ENCODE assay signal across 11 cellular contexts in genomic region chr19:2984196-2984490, GRCh38. TPM values are rescaled to one million over a fixed set of nuclear protein-coding genes. Genes with fewer than 3 reads are reported as not detected.
A peak's percentile ranks its signal among the peaks of the same experiment; 100 is the strongest.
DNase-seq lines count a peak whose midpoint lies in the region; ATAC-seq, FAIRE-seq and TF ChIP-seq lines count a peak whose summit lies in the region.
"Had no signal": no experiment of that assay in that cellular context is flagged by ENCODE, and none has a peak within 500 bp of the region (broad histone marks: within the 10 kb centered on the region; RNA-seq: fewer than 3 reads in every experiment).

No MANE protein-coding gene starts in this region.

- H3K9me3 Mint-ChIP-seq in type B pancreatic cell: no peaks in the 10 kb centered on the region
- H3K9me3 Mint-ChIP-seq in activated CD4-positive, alpha-beta memory T cell treated with anti-CD3 and anti-CD28 coated beads for 36 hours: no peaks in the 10 kb centered on the region

- H3K27me3 Mint-ChIP-seq in type B pancreatic cell: peaks cover 14% of the 10 kb centered on the region
- peaks cover 13% of the 10 kb centered on the region for H3K27me3 Mint-ChIP-seq in activated CD4-positive, alpha-beta memory T cell treated with anti-CD3 and anti-CD28 coated beads for 36 hours

- H3K36me3 ChIP-seq in SK-N-SH (replicated peaks in 1 of 2; ENCODE audit: control insufficient read depth in 1 of 2, insufficient read depth in 2 of 2, low read length in 1 of 2): no peaks in the 10 kb centered on the region
- H3K36me3 ChIP-seq in K562 (ENCODE audit: control insufficient read depth, insufficient read depth, low read length): no peaks in the 10 kb centered on the region
- H3K36me3 ChIP-seq in mesodermal cell (ENCODE audit: control insufficient read depth, insufficient read depth, low read length): no peaks in the 10 kb centered on the region
- no peaks in the 10 kb centered on the region for H3K36me3 ChIP-seq in MG63

- CTCF ChIA-PET in SK-N-SH (lab: Yijun Ruan, JAX) (interaction anchor here (1.4 to 2.8 kb wide), 2 partner anchors 21 to 51 kb away, joined by 3 to 8 read pairs; no protein-coding TSS in a partner anchor), K562 (lab: Yijun Ruan, JAX; ENCODE audit: low intra/inter-chr PET ratio) (no interaction called here)
- CTCF ChIA-PET in activated CD4-positive, alpha-beta memory T cell treated with anti-CD3 and anti-CD28 coated beads for 36 hours (lab: Charles Lee): no interaction called here

- H3K4me2 ChIP-seq in SK-N-SH (peak overlapping the region; percentile 75), K562 (ENCODE audit: insufficient read depth, low read length) (peak overlapping the region; percentile 38; the same call in 1 of the 2 replicates)

- H3K9me3 ChIP-seq in SK-N-SH (no peaks in the 10 kb centered on the region), K562 (replicated peaks; ENCODE audit: control insufficient read depth, insufficient read depth, low read depth, low read length) (no peaks in the 10 kb centered on the region), mesodermal cell (ENCODE audit: control insufficient read depth, low read length) (no peaks in the 10 kb centered on the region), MG63 (no peaks in the 10 kb centered on the region)

- peak overlapping the region; percentile 35 to 58 for H3K4me3 ChIP-seq in SK-N-SH (ENCODE audit: low read depth in 2 of 2, low read length in 1 of 2)
- H3K4me3 ChIP-seq in K562: no peak overlapping the region; the same call in 1 of the 2 replicates
- peak overlapping the region; percentile 23 for H3K4me3 ChIP-seq in mesodermal cell (ENCODE audit: extremely low read depth, insufficient read depth, low read length, poor library complexity, severe bottlenecking)
- H3K4me3 ChIP-seq in MG63: no peak overlapping the region

- H3K27me3 ChIP-seq in SK-N-SH (ENCODE audit: insufficient read depth) (no peaks in the 10 kb centered on the region), K562 (ENCODE audit: control insufficient read depth in 2 of 2, insufficient read depth in 2 of 2, low read length in 2 of 2) (peaks cover 0 to 15% of the 10 kb centered on the region in 2 experiments; a peak in 2 of 5 replicates), MG63 (no peaks in the 10 kb centered on the region)

- no peak for TF ChIP-seq EP300 in SK-N-SH (IDR thresholded peaks at IDR 0.05; ENCODE audit: borderline replicate concordance in 1 of 2, low read depth in 1 of 2, low read length in 1 of 2)
- TF ChIP-seq EP300 in K562 (IDR thresholded peaks at IDR 0.05; ENCODE audit: low read length): no peak

- H4K20me1 ChIP-seq in SK-N-SH (ENCODE audit: insufficient read depth) (no peaks in the 10 kb centered on the region), K562 (replicated peaks; ENCODE audit: control insufficient read depth, insufficient read depth, low read length) (no peaks in the 10 kb centered on the region)

- in situ Hi-C loops in K562 (cut with MboI): no loop called here

- H3K4me3 Mint-ChIP-seq in type B pancreatic cell: peak overlapping the region; percentile 78
- H3K4me3 Mint-ChIP-seq in activated CD4-positive, alpha-beta memory T cell treated with anti-CD3 and anti-CD28 coated beads for 36 hours: no peak overlapping the region

- TF ChIP-seq RAD21 in SK-N-SH (IDR thresholded peaks at IDR 0.05; ENCODE audit: low read length): no peak; the same call in 1 of the 2 replicates
- TF ChIP-seq RAD21 in K562 (CRISPR knock-in tag; conservative IDR thresholded peaks at IDR 0.05 in 1 of 2, IDR thresholded peaks at IDR 0.05 in 1 of 2): no peak

- DNase-seq in SK-N-SH (no peak), K562 (ENCODE audit: extremely low read depth in 1 of 4, low spot score in 3 of 4) (no peak), type B pancreatic cell (ENCODE audit: extremely low spot score, unreplicated experiment) (no peak), MG63 (no peak)
- no peak for DNase-seq in activated CD4-positive, alpha-beta memory T cell treated with anti-CD3 and anti-CD28 coated beads for 36 hours
- DNase-seq: AML-193, small intestine, T-helper 1 cell had no signal

- TF ChIP-seq POLR2A in K562 (conservative IDR thresholded peaks at IDR 0.05): no peak

- H3F3A ChIP-seq in SK-N-SH (replicated peaks; ENCODE audit: insufficient read depth): peaks cover 11% of the 10 kb centered on the region

- H3K4me1 ChIP-seq in SK-N-SH (ENCODE audit: control insufficient read depth in 1 of 2, insufficient read depth in 2 of 2, low read depth in 1 of 2, low read length in 1 of 2): peaks cover 13 to 27% of the 10 kb centered on the region in 2 experiments; a peak in 3 of 4 replicates
- peaks cover 0 to 35% of the 10 kb centered on the region in 2 experiments; a peak in 2 of 5 replicates for H3K4me1 ChIP-seq in K562 (replicated peaks in 1 of 2; ENCODE audit: control insufficient read depth in 2 of 2, insufficient read depth in 2 of 2, low read length in 2 of 2)
- H3K4me1 ChIP-seq in mesodermal cell (ENCODE audit: control insufficient read depth, insufficient read depth, low read length, poor library complexity, severe bottlenecking): peaks cover 18% of the 10 kb centered on the region

- H3K9ac ChIP-seq in SK-N-SH (no peak overlapping the region), K562 (ENCODE audit: insufficient read depth in 1 of 2, low read depth in 2 of 2, low read length in 2 of 2) (peak overlapping the region in 1 of 2 experiments; percentile 42; a peak in 1 of 4 replicates)

- H3K79me2 ChIP-seq in SK-N-SH (ENCODE audit: insufficient read depth): no peaks in the 10 kb centered on the region
- no peaks in the 10 kb centered on the region for H3K79me2 ChIP-seq in K562 (ENCODE audit: control insufficient read depth, insufficient read depth, low read length)

- intact Hi-C loops in K562 (cut with micrococcal nuclease): no loop called here
- intact Hi-C loops in activated CD4-positive, alpha-beta memory T cell treated with anti-CD3 and anti-CD28 coated beads for 36 hours (cut with micrococcal nuclease): no loop called here

- H2AFZ ChIP-seq in SK-N-SH (ENCODE audit: low read depth): peak overlapping the region; percentile 79; the same call in 1 of the 2 replicates
- H2AFZ ChIP-seq in K562 (ENCODE audit: low read depth, low read length): peak overlapping the region; percentile 47; the same call in 1 of the 2 replicates

- H3K9me2 ChIP-seq in SK-N-SH: no peaks in the 10 kb centered on the region

- 6% methylated on average over 10 of the region's 13 CpGs for WGBS in SK-N-SH (ENCODE audit: low lambda C conversion rate)
- 14% methylated on average over 6 of the region's 13 CpGs for whole genome bisulfite sequencing in K562 (ENCODE audit: insufficient coverage, low coverage, missing lambda C conversion rate)
- 0 to 3% methylated on average over 7 to 8 of the region's 13 CpGs for WGBS in mesodermal cell (ENCODE audit: insufficient coverage in 2 of 2), 2 experiments

- peak overlapping the region; percentile 58 for H3K27ac Mint-ChIP-seq in type B pancreatic cell
- no peak overlapping the region for H3K27ac Mint-ChIP-seq in activated CD4-positive, alpha-beta memory T cell treated with anti-CD3 and anti-CD28 coated beads for 36 hours

- no TSS peak for BruUV-seq in K562 (replicated peaks; lab: Mats Ljungman, UMichigan)

- no peak for FAIRE-seq in K562 (lab: Jason Lieb, UNC)
- FAIRE-seq: small intestine had no signal

- no peaks in the 10 kb centered on the region for H3K36me3 Mint-ChIP-seq in type B pancreatic cell
- H3K36me3 Mint-ChIP-seq in activated CD4-positive, alpha-beta memory T cell treated with anti-CD3 and anti-CD28 coated beads for 36 hours: no peaks in the 10 kb centered on the region

- peaks cover 33% of the 10 kb centered on the region for H3K4me1 Mint-ChIP-seq in type B pancreatic cell (ENCODE audit: unreplicated experiment)
- H3K4me1 Mint-ChIP-seq in activated CD4-positive, alpha-beta memory T cell treated with anti-CD3 and anti-CD28 coated beads for 36 hours (ENCODE audit: low read depth): peaks cover 6% of the 10 kb centered on the region

- TF ChIP-seq CTCF in SK-N-SH (IDR thresholded peaks at IDR 0.05): no peak
- TF ChIP-seq CTCF in K562 (IDR thresholded peaks at IDR 0.05 in 2 of 3, conservative IDR thresholded peaks at IDR 0.05 in 1 of 3; ENCODE audit: insufficient read depth in 2 of 3, low read depth in 1 of 3, low read length in 3 of 3): no peak
- no peak for TF ChIP-seq CTCF in type B pancreatic cell (conservative IDR thresholded peaks at IDR 0.05)

- H3K27ac ChIP-seq in SK-N-SH (ENCODE audit: low read depth in 2 of 2, low read length in 1 of 2): peak overlapping the region in 1 of 2 experiments; percentile 78; a peak in 3 of 4 replicates
- no peak overlapping the region for H3K27ac ChIP-seq in K562 (ENCODE audit: extremely low read depth, low read depth, low read length)
- no peak overlapping the region for H3K27ac ChIP-seq in mesodermal cell (ENCODE audit: low read depth, low read length, severe bottlenecking)

- ATAC-seq in SK-N-SH treated with all-trans-retinoic acid at 6 μM for 48 hours (no peak), K562 (no peak), GM21367 (IDR thresholded peaks at IDR 0.05; ENCODE audit: unreplicated experiment) (no peak)

- POLR2A ChIA-PET in SK-N-SH (lab: Yijun Ruan, JAX) (interaction anchor here (0.7 to 3.5 kb wide), 4 partner anchors 9 to 51 kb away, joined by 3 to 21 read pairs (median 4); no protein-coding TSS in a partner anchor), K562 (lab: Yijun Ruan, JAX) (no interaction called here)
- POLR2A ChIA-PET in activated CD4-positive, alpha-beta memory T cell treated with anti-CD3 and anti-CD28 coated beads for 36 hours (lab: Charles Lee): no interaction called here

- H3K9me1 ChIP-seq in K562 (ENCODE audit: control insufficient read depth, insufficient read depth, low read length): no peaks in the 10 kb centered on the region

RNA-seq across cellular contexts. Expression of gene TLE6, which starts 6.8 kb away (rescaled TPM):
- 2.6 and 3.3 TPM in 2 replicates for polyA plus RNA-seq in SK-N-SH (2012; rRNA removed)
- 0.95 and 1.2 TPM in 2 replicates for polyA plus RNA-seq in SK-N-SH (2012; cell fraction: cytosol; rRNA removed)
- 9.8 and 10.4 TPM in 2 replicates for polyA plus RNA-seq in SK-N-SH (2012; cell fraction: nucleus; rRNA removed)
- 5.1 and 7.6 TPM in 2 replicates for total RNA-seq in K562 (2011; cell fraction: chromatin; rRNA removed; ENCODE audit: low replicate concordance)
- 5.1 and 5.5 TPM in 2 replicates for total RNA-seq in K562 (2011; cell fraction: nucleolus; rRNA removed)
- 2.7 and 4.5 TPM in 2 replicates for total RNA-seq in K562 (2011; cell fraction: nucleoplasm; rRNA removed)
- total RNA-seq in K562 (2014; rRNA removed): 3.3 and 6.1 TPM in 2 replicates
- 1.1 and 1.2 TPM in 2 replicates for total RNA-seq in K562 (2014; rRNA removed; fragmentation: Illumina TruSeq; extraction: Trizol)
- total RNA-seq in K562 (2015; rRNA removed; fragmentation: Illumina TruSeq; extraction: Trizol): 3.4 and 3.5 TPM in 2 replicates
- total RNA-seq in K562 (2021): 1.8 TPM in 2 replicates
- 3.3 and 3.5 TPM in 2 replicates for polyA plus RNA-seq in K562 (2011; rRNA removed)
- polyA plus RNA-seq in K562 (2011; cell fraction: cytosol; rRNA removed): 3.0 TPM in 2 replicates
- 6.5 and 7.6 TPM in 2 replicates for polyA plus RNA-seq in K562 (2011; cell fraction: nucleus; rRNA removed)
- polyA plus RNA-seq in K562 (2012): 2.3 and 10.0 TPM in 2 replicates
- polyA plus RNA-seq in K562 (2014; fragmentation: Illumina TruSeq; extraction: Trizol): 1.8 and 3.1 TPM in 2 replicates
- 1 to 10 TPM; 1.2 to 1.5 TPM for polyA plus RNA-seq in K562 (2014; fragmentation: Nextera tagmentation; extraction: Ambion mirVana)
- polyA plus RNA-seq in K562 (2014; rRNA removed): 2.5 and 4.4 TPM in 2 replicates
- 0.70 and 0.78 TPM in 2 replicates for polyA minus RNA-seq in K562 (2011; rRNA and poly(A)+ RNA removed)
- polyA minus RNA-seq in K562 (2011; cell fraction: cytosol; rRNA and poly(A)+ RNA removed): 1.1 TPM in 1 of 2 replicates, not detected in the other
- 0.94 and 2.4 TPM in 2 replicates for polyA minus RNA-seq in K562 (2011; cell fraction: nucleus; rRNA and poly(A)+ RNA removed)
- polyA plus RNA-seq in mesodermal cell (2013, experiment 1 of 2): 3.5 TPM
- polyA plus RNA-seq in mesodermal cell (2013, experiment 2 of 2): 2.6 TPM
- 3.8 TPM in 2 replicates for total RNA-seq in type B pancreatic cell (ENCODE audit: low replicate concordance)
- 1 to 10 TPM; 2.5 to 2.6 TPM for total RNA-seq in activated CD4-positive, alpha-beta memory T cell treated with anti-CD3 and anti-CD28 coated beads for 36 hours
- not detected in 2 replicates for total RNA-seq in MG63 (2014; rRNA removed; shearing (Covaris generic); ENCODE audit: low replicate concordance)

RNA-seq across cellular contexts. Expression of gene ZNF77, which starts 39.4 kb away (rescaled TPM):
- 4.4 and 6.6 TPM in 2 replicates for polyA plus RNA-seq in SK-N-SH (2012; rRNA removed)
- 4.8 and 5.0 TPM in 2 replicates for polyA plus RNA-seq in SK-N-SH (2012; cell fraction: cytosol; rRNA removed)
- polyA plus RNA-seq in SK-N-SH (2012; cell fraction: nucleus; rRNA removed): 8.4 and 10.1 TPM in 2 replicates
- total RNA-seq in K562 (2011; cell fraction: chromatin; rRNA removed; ENCODE audit: low replicate concordance): 62.3 and 82.9 TPM in 2 replicates
- 40.1 and 43.2 TPM in 2 replicates for total RNA-seq in K562 (2011; cell fraction: nucleolus; rRNA removed)
- total RNA-seq in K562 (2011; cell fraction: nucleoplasm; rRNA removed): 32.5 and 41.6 TPM in 2 replicates
- total RNA-seq in K562 (2014; rRNA removed): 6.5 and 8.6 TPM in 2 replicates
- 11.2 and 13.5 TPM in 2 replicates for total RNA-seq in K562 (2014; rRNA removed; fragmentation: Illumina TruSeq; extraction: Trizol)
- total RNA-seq in K562 (2015; rRNA removed; fragmentation: Illumina TruSeq; extraction: Trizol): 10.2 and 11.2 TPM in 2 replicates
- 6.7 and 6.8 TPM in 2 replicates for total RNA-seq in K562 (2021)
- polyA plus RNA-seq in K562 (2011; rRNA removed): 12.3 and 14.5 TPM in 2 replicates
- polyA plus RNA-seq in K562 (2011; cell fraction: cytosol; rRNA removed): 4.5 and 6.9 TPM in 2 replicates
- 11.2 and 12.3 TPM in 2 replicates for polyA plus RNA-seq in K562 (2011; cell fraction: nucleus; rRNA removed)
- polyA plus RNA-seq in K562 (2012): 5.9 and 14.5 TPM in 2 replicates
- polyA plus RNA-seq in K562 (2014; fragmentation: Illumina TruSeq; extraction: Trizol): 7.7 and 10.7 TPM in 2 replicates
- polyA plus RNA-seq in K562 (2014; fragmentation: Nextera tagmentation; extraction: Ambion mirVana): 1 to 10 TPM; 4.3 to 4.9 TPM
- 8.1 and 8.2 TPM in 2 replicates for polyA plus RNA-seq in K562 (2014; rRNA removed)
- 22.6 and 25.0 TPM in 2 replicates for polyA minus RNA-seq in K562 (2011; rRNA and poly(A)+ RNA removed)
- polyA minus RNA-seq in K562 (2011; cell fraction: cytosol; rRNA and poly(A)+ RNA removed): 3.2 and 4.4 TPM in 2 replicates
- 5.4 and 7.1 TPM in 2 replicates for polyA minus RNA-seq in K562 (2011; cell fraction: nucleus; rRNA and poly(A)+ RNA removed)
- 9.7 TPM for polyA plus RNA-seq in mesodermal cell (2013, experiment 1 of 2)
- polyA plus RNA-seq in mesodermal cell (2013, experiment 2 of 2): 8.4 TPM
- total RNA-seq in type B pancreatic cell (ENCODE audit: low replicate concordance): 4.0 and 5.8 TPM in 2 replicates
- 1 to 10 TPM; 4.3 to 4.8 TPM for total RNA-seq in activated CD4-positive, alpha-beta memory T cell treated with anti-CD3 and anti-CD28 coated beads for 36 hours
- 5.0 and 6.8 TPM in 2 replicates for total RNA-seq in MG63 (2014; rRNA removed; shearing (Covaris generic); ENCODE audit: low replicate concordance)

RNA-seq across cellular contexts. Expression of gene TLE2, which starts 44.9 kb away (rescaled TPM):
- 1.7 and 2.3 TPM in 2 replicates for polyA plus RNA-seq in SK-N-SH (2012; rRNA removed)
- 0.97 and 1.9 TPM in 2 replicates for polyA plus RNA-seq in SK-N-SH (2012; cell fraction: cytosol; rRNA removed)
- 10.0 and 17.5 TPM in 2 replicates for polyA plus RNA-seq in SK-N-SH (2012; cell fraction: nucleus; rRNA removed)
- 30.9 and 72.5 TPM in 2 replicates for total RNA-seq in K562 (2011; cell fraction: chromatin; rRNA removed; ENCODE audit: low replicate concordance)
- 30.0 and 48.0 TPM in 2 replicates for total RNA-seq in K562 (2011; cell fraction: nucleolus; rRNA removed)
- total RNA-seq in K562 (2011; cell fraction: nucleoplasm; rRNA removed): 19.1 and 21.2 TPM in 2 replicates
- 5.5 and 6.4 TPM in 2 replicates for total RNA-seq in K562 (2014; rRNA removed)
- total RNA-seq in K562 (2014; rRNA removed; fragmentation: Illumina TruSeq; extraction: Trizol): 2.4 and 2.7 TPM in 2 replicates
- 4.4 and 4.5 TPM in 2 replicates for total RNA-seq in K562 (2015; rRNA removed; fragmentation: Illumina TruSeq; extraction: Trizol)
- 13.1 and 15.2 TPM in 2 replicates for total RNA-seq in K562 (2021)
- polyA plus RNA-seq in K562 (2011; rRNA removed): 10.7 and 12.0 TPM in 2 replicates
- 6.0 and 17.7 TPM in 2 replicates for polyA plus RNA-seq in K562 (2011; cell fraction: cytosol; rRNA removed)
- polyA plus RNA-seq in K562 (2011; cell fraction: nucleus; rRNA removed): 34.3 and 67.6 TPM in 2 replicates
- 25.8 and 36.0 TPM in 2 replicates for polyA plus RNA-seq in K562 (2012)
- polyA plus RNA-seq in K562 (2014; fragmentation: Illumina TruSeq; extraction: Trizol): 6.2 and 8.8 TPM in 2 replicates
- under 1 TPM; 0.35 to 0.53 TPM for polyA plus RNA-seq in K562 (2014; fragmentation: Nextera tagmentation; extraction: Ambion mirVana)
- 10.5 and 10.6 TPM in 2 replicates for polyA plus RNA-seq in K562 (2014; rRNA removed)
- polyA minus RNA-seq in K562 (2011; rRNA and poly(A)+ RNA removed): 2.9 and 8.1 TPM in 2 replicates
- polyA minus RNA-seq in K562 (2011; cell fraction: cytosol; rRNA and poly(A)+ RNA removed): 10.4 and 11.6 TPM in 2 replicates
- polyA minus RNA-seq in K562 (2011; cell fraction: nucleus; rRNA and poly(A)+ RNA removed): 6.6 and 9.0 TPM in 2 replicates
- polyA plus RNA-seq in mesodermal cell (2013, experiment 1 of 2): 3.1 TPM
- 4.2 TPM for polyA plus RNA-seq in mesodermal cell (2013, experiment 2 of 2)
- total RNA-seq in type B pancreatic cell (ENCODE audit: low replicate concordance): 37.7 and 52.8 TPM in 2 replicates
- total RNA-seq in activated CD4-positive, alpha-beta memory T cell treated with anti-CD3 and anti-CD28 coated beads for 36 hours: 1 to 10 TPM; 8.5 to 9.9 TPM
- total RNA-seq in MG63 (2014; rRNA removed; shearing (Covaris generic); ENCODE audit: low replicate concordance): 1.5 and 4.1 TPM in 2 replicates

Comparison
In these comparisons a context has a peak if more than half of its experiments do, and no peak if none do; other contexts are left out.
1. H3K4me3 ChIP-seq: peak in SK-N-SH (2 of 2) and mesodermal cell (single experiment); none in K562 (single experiment) and MG63 (single experiment).